Comparison of ENCODE assay signal across 8 cellular contexts in the genomic region with DNA sequence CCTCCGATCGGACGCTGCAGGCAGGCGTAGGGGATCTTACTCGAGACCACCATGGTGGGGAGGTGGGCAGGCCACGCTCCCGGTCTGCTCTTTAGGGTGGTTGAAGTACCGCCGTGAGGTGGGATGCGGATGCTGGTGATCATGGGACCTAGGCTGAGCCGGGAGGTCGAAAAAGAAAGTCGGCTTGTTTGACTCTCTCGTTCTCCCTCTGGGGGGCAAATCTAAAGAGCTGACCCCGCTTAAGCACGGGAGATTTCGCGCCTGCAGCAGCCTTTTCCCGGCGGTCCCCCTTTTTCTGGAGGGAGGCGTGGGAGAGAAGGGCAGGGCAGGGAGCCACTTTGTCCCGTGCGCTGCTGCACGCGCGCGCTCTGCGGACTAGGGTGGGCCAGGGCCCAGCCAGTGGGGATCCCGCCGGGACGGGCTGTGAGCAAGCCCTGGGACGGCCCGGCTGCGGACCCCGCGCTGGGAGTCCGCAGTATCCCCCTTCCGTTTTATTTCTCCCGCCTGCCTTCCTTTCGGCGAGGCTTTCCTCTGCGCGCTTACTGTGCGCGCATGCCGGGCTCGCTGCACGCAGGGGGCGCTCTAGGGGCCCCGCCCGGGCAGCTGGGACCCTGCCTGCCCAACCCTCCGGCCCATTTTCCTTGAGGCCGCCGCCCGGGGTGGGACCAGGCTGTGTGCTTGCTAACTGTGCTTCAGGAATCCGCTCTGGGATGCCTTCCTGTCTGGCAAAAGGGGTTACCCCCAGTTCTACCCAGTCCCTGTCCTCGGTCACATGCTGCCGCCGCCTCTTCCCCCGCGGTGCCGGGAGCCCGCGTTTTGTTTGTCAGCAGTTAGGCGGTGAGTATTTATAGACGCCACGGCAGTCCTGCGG.
DNase-seq lines count a peak whose midpoint lies in the region; TF ChIP-seq lines count a peak whose summit lies in the region.

No MANE protein-coding gene starts in this region.

- H3K27me3 ChIP-seq in colonic mucosa (no peaks in the 10 kb centered on the region), liver (ENCODE audit: control insufficient read depth in 4 of 4, insufficient read depth in 4 of 4, low read length in 3 of 4) (peaks cover 0 to 3% (median 1%) of the 10 kb centered on the region in 4 donors)

- DNase-seq in DMS79 treated with DMSO at 0.1 percent for 48 hours (lab: John Stamatoyannopoulos, UW): peak; percentile 36
- no peak for DNase-seq in DMS79 (lab: John Stamatoyannopoulos, UW)
- peak; percentile 71 for DNase-seq in HT1080 (ENCODE audit: low read depth)
- DNase-seq in colonic mucosa: peak; percentile 81
- DNase-seq in stimulated activated CD4-positive, alpha-beta T cell treated with anti-CD3 and anti-CD28 coated beads, Interleukin-4, amount 100 ng/mL, for 48 hours (ENCODE audit: low read depth in 2 of 2): peak; percentile 33 to 42
- no peak for DNase-seq in OCI-M2 (lab: John Stamatoyannopoulos, UW; ENCODE audit: unreplicated experiment)

- 2% methylated on average over 68 of the region's 68 CpGs for WGBS in liver

- H3K27ac ChIP-seq in VCaP (peak overlapping the region; percentile 44; the same call in 1 of the 2 replicates), colonic mucosa (peak overlapping the region; percentile 76), liver (ENCODE audit: low read depth in 1 of 2, low read length in 2 of 2) (peak overlapping the region; percentile 61 to 64)

- H3K36me3 ChIP-seq in colonic mucosa: peaks cover under 1% of the 10 kb centered on the region
- no peaks in the 10 kb centered on the region for H3K36me3 ChIP-seq in liver (ENCODE audit: control insufficient read depth in 4 of 4, insufficient read depth in 3 of 4, low read depth in 1 of 4, low read length in 3 of 4)

- TF ChIP-seq RAD21 in liver (IDR thresholded peaks at IDR 0.05): peak in 1 of 2 donors; percentile 24

- peaks cover 7% of the 10 kb centered on the region for H3K4me1 ChIP-seq in colonic mucosa
- peaks cover 2 to 15% (median 7%) of the 10 kb centered on the region in 4 donors for H3K4me1 ChIP-seq in liver (ENCODE audit: control insufficient read depth in 4 of 4, insufficient read depth in 4 of 4, low read length in 3 of 4)

- intact Hi-C loops in colonic mucosa (cut with DNase I): loop anchor here (5.0 kb wide), 1 partner anchor 85 kb away; no protein-coding TSS in a partner anchor

- peak overlapping the region; percentile 86 to 99 for H3K9ac ChIP-seq in colonic mucosa (ENCODE audit: low read depth in 2 of 2, low read length in 2 of 2)
- H3K9ac ChIP-seq in liver (ENCODE audit: low read depth in 1 of 2, low read length in 2 of 2): peak overlapping the region in 1 of 2 donors; percentile 56

- no peaks in the 10 kb centered on the region for H3K9me3 ChIP-seq in colonic mucosa
- no peaks in the 10 kb centered on the region for H3K9me3 ChIP-seq in liver (ENCODE audit: control insufficient read depth in 4 of 4, low read length in 3 of 4)

- TF ChIP-seq CTCF in VCaP (conservative IDR thresholded peaks at IDR 0.05): peak; percentile 80
- TF ChIP-seq CTCF in colonic mucosa (IDR thresholded peaks at IDR 0.05): peak; percentile 41
- TF ChIP-seq CTCF in liver (IDR thresholded peaks at IDR 0.05; ENCODE audit: low read depth, low read length, missing input control): peak; percentile 15

- H3K4me3 ChIP-seq in colonic mucosa: peak overlapping the region; percentile 89
- H3K4me3 ChIP-seq in liver (ENCODE audit: low read depth in 1 of 3, low read length in 3 of 3): peak overlapping the region; percentile 47 to 58 (median 56)

TF ChIP-seq in liver, 16 proteins besides CTCF, POLR2A, EP300 and RAD21:
- no peak for TF ChIP-seq HNF4A (conservative IDR thresholded peaks at IDR 0.05)
- TF ChIP-seq SP1 (IDR thresholded peaks at IDR 0.05): no peak
- TF ChIP-seq HNF4G (IDR thresholded peaks at IDR 0.05): no peak
- TF ChIP-seq, protein P1, sequence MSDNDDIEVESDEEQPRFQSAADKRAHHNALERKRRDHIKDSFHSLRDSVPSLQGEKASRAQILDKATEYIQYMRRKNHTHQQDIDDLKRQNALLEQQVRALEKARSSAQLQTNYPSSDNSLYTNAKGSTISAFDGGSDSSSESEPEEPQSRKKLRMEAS (IDR thresholded peaks at IDR 0.05): no peak
- TF ChIP-seq JUND (IDR thresholded peaks at IDR 0.05): no peak
- no peak for TF ChIP-seq NR2F2 (IDR thresholded peaks at IDR 0.05)
- TF ChIP-seq, protein P2, sequence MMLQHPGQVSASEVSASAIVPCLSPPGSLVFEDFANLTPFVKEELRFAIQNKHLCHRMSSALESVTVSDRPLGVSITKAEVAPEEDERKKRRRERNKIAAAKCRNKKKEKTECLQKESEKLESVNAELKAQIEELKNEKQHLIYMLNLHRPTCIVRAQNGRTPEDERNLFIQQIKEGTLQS (IDR thresholded peaks at IDR 0.05): no peak
- TF ChIP-seq EGR1 (IDR thresholded peaks at IDR 0.05; ENCODE audit: low read depth in 2 of 2): no peak
- TF ChIP-seq TAF1 (conservative IDR thresholded peaks at IDR 0.05): no peak
- TF ChIP-seq, protein P3, sequence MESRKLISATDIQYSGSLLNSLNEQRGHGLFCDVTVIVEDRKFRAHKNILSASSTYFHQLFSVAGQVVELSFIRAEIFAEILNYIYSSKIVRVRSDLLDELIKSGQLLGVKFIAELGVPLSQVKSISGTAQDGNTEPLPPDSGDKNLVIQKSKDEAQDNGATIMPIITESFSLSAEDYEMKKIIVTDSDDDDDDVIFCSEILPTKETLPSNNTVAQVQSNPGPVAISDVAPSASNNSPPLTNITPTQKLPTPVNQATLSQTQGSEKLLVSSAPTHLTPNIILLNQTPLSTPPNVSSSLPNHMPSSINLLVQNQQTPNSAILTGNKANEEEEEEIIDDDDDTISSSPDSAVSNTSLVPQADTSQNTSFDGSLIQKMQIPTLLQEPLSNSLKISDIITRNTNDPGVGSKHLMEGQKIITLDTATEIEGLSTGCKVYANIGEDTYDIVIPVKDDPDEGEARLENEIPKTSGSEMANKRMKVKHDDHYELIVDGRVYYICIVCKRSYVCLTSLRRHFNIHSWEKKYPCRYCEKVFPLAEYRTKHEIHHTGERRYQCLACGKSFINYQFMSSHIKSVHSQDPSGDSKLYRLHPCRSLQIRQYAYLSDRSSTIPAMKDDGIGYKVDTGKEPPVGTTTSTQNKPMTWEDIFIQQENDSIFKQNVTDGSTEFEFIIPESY (IDR thresholded peaks at IDR 0.05): no peak

Comparison
In these comparisons a context has a peak if more than half of its experiments do, and no peak if none do; other contexts are left out.
1. DNase-seq: peak in DMS79 treated with DMSO at 0.1 percent for 48 hours (single experiment), HT1080 (single experiment), colonic mucosa (single experiment) and stimulated activated CD4-positive, alpha-beta T cell treated with anti-CD3 and anti-CD28 coated beads, Interleukin-4, amount 100 ng/mL, for 48 hours (2 of 2); none in DMS79 (single experiment) and OCI-M2 (single experiment).
2. CTCF ChIP-seq: peak in every context shown above with its lines; median percentile 80 in VCaP; 41 in colonic mucosa; 15 in liver.
3. Peak in every context shown above with its lines, with median percentiles within 50 percentile points of each other: H3K27ac ChIP-seq.